29 cellular contexts compared by ENCODE assay signal in genomic region chrX:119706616-119707015, GRCh38. TPM values are rescaled to one million over a fixed set of nuclear protein-coding genes. Genes with fewer than 3 reads are reported as not detected.
DNase-seq lines count a peak whose midpoint lies in the region; ATAC-seq and TF ChIP-seq lines count a peak whose summit lies in the region.
"Had no signal": no experiment of that assay in that cellular context is flagged by ENCODE, and none has a peak within 500 bp of the region (broad histone marks: within the 10 kb centered on the region; RNA-seq: fewer than 3 reads in every experiment).

No MANE protein-coding gene starts in this region.

- no peaks in the 10 kb centered on the region for H4K20me1 ChIP-seq in PC-3 (ENCODE audit: low read length)

- H3K27ac ChIP-seq in PC-3 (ENCODE audit: low read length) = no peak overlapping the region
- H3K27ac ChIP-seq: cardiac muscle cell, gastrocnemius medialis, GM23248, left lung, ovary, suprapubic skin had no signal

- no peak for TF ChIP-seq CTCF in PC-3 (conservative IDR thresholded peaks at IDR 0.05; ENCODE audit: low read depth, low read length)

- DNase-seq in PC-3 (no peak), NCI-H187 (lab: John Stamatoyannopoulos, UW) (no peak), NCI-H82 (lab: John Stamatoyannopoulos, UW) (no peak), nucleus accumbens (lab: John Stamatoyannopoulos, UW) (no peak), NCI-H2196 (lab: John Stamatoyannopoulos, UW; ENCODE audit: unreplicated experiment) (no peak)
- DNase-seq: activated CD8-positive, alpha-beta memory T cell treated with anti-CD3 and anti-CD28 coated beads for 24 hours; activated naive CD4-positive, alpha-beta T cell treated with anti-CD3 and anti-CD28 coated beads, Interleukin-2, amount 10 ng/mL, durations not matched to agents 7 days and 5 days; activated T-cell treated with anti-CD3 and anti-CD28 coated beads, Interleukin-2, amount 50 U/mL, for 48 hours; cortex of kidney; DMS53; gastrocnemius medialis; GDM1; GM23248; HFFc6; hypothalamus; left lung; natural killer cell; NCI-H1694 treated with DMSO at 0.1 percent for 48 hours; NCI-H2227 treated with DMSO at 0.1 percent for 48 hours; ovary; retina; RPMI8226; small intestine; stimulated activated CD4-positive, alpha-beta T cell treated with anti-CD3 and anti-CD28 coated beads, Interleukin-2, amount 100 ng/mL, for 24 hours had no signal

- BruUV-seq in PC-3 (replicated peaks; lab: Mats Ljungman, UMichigan) = no TSS peak

- H3K27me3 ChIP-seq in PC-3 (ENCODE audit: low read length) = no peaks in the 10 kb centered on the region
- H3K27me3 ChIP-seq: cardiac muscle cell, left lung, ovary, suprapubic skin had no signal

- H3K9ac ChIP-seq in PC-3 (ENCODE audit: low read length) = no peak overlapping the region
- H3K9ac ChIP-seq: GM23248 had no signal

- no peak overlapping the region for H3K4me3 ChIP-seq in PC-3 (ENCODE audit: low read length)
- H3K4me3 ChIP-seq: cardiac muscle cell, gastrocnemius medialis, GM23248, left lung, ovary, suprapubic skin had no signal

- H3K9me3 ChIP-seq in PC-3 (ENCODE audit: low read length) = no peaks in the 10 kb centered on the region
- H3K9me3 ChIP-seq: gastrocnemius medialis, left lung, ovary, suprapubic skin had no signal

- no peaks in the 10 kb centered on the region for H3K79me2 ChIP-seq in PC-3 (ENCODE audit: low read length)

- POLR2A ChIA-PET in PC-3 (lab: Charles Lee; ENCODE audit: unreplicated experiment) = no interaction called here

- no peaks in the 10 kb centered on the region for H3K9me2 ChIP-seq in PC-3 (replicated peaks; ENCODE audit: low read length)

- 0 out of 2 replicates have a peak overlapping the region, but pooled peaks have one; percentile 26 for H2AFZ ChIP-seq in PC-3 (ENCODE audit: low read length)
- H2AFZ ChIP-seq: GM23248 had no signal

- no peaks in the 10 kb centered on the region for H3K4me1 ChIP-seq in PC-3 (ENCODE audit: insufficient read depth, low read length)
- H3K4me1 ChIP-seq: gastrocnemius medialis, left lung, suprapubic skin had no signal

- peak; percentile 93 for ATAC-seq in GM18502 (IDR thresholded peaks at IDR 0.05; ENCODE audit: poor library complexity, unreplicated experiment)
- ATAC-seq in GM18907 (IDR thresholded peaks at IDR 0.05; ENCODE audit: unreplicated experiment) = peak; percentile 54
- ATAC-seq in HG02840 (IDR thresholded peaks at IDR 0.05; ENCODE audit: low FRiP score, unreplicated experiment) = peak; percentile 58
- no peak for ATAC-seq in PC-3
- ATAC-seq: gastrocnemius medialis, left lung, natural killer cell had no signal

- CTCF ChIA-PET in PC-3 (lab: Charles Lee) = no interaction called here

- no peaks in the 10 kb centered on the region for H3F3A ChIP-seq in PC-3 (ENCODE audit: low read length, unreplicated experiment)

- H3K4me2 ChIP-seq in PC-3 (ENCODE audit: low read length) = no peak overlapping the region

- intact Hi-C loops in PC-3 (cut with micrococcal nuclease) = no loop called here

- no peaks in the 10 kb centered on the region for H3K36me3 ChIP-seq in PC-3 (ENCODE audit: low read depth, low read length)
- H3K36me3 ChIP-seq: cardiac muscle cell, gastrocnemius medialis, left lung, ovary, suprapubic skin had no signal

RNA-seq across cellular contexts. Expression of gene SEPTIN6, which starts 13.6 kb away (rescaled TPM):
- total RNA-seq in PC-3 (2014; rRNA removed) = 28.9 and 39.1 TPM in 2 replicates

RNA-seq across cellular contexts. Expression of gene SOWAHD, which starts 51.8 kb away (rescaled TPM):
- total RNA-seq in PC-3 (2014; rRNA removed) = 2.3 and 2.5 TPM in 2 replicates
